Comparison of ENCODE assay signal across 1 cellular context in genomic region chrX:77930581-77930980, GRCh38.
TF ChIP-seq lines count a peak whose summit lies in the region.

No MANE protein-coding gene starts in this region.

TF ChIP-seq in K562, 482 proteins besides CTCF, POLR2A, EP300 and RAD21:
- TF ChIP-seq E2F6 (IDR thresholded peaks at IDR 0.05; ENCODE audit: borderline replicate concordance in 1 of 2, extremely low read depth in 1 of 2, insufficient read depth in 1 of 2, insufficient read length in 1 of 2, low read depth in 1 of 2, low read length in 1 of 2, poor library complexity in 1 of 2, severe bottlenecking in 1 of 2) = no peak
- TF ChIP-seq HMBOX1 (IDR thresholded peaks at IDR 0.05) = peak; percentile 64; the same call in 1 of the 2 replicates
- TF ChIP-seq ZNF408 (CRISPR knock-in tag; IDR thresholded peaks at IDR 0.05; ENCODE audit: low read depth) = no peak
- no peak for TF ChIP-seq CREB1 (IDR thresholded peaks at IDR 0.05)
- no peak for TF ChIP-seq CREB1 (CRISPR knock-in tag; IDR thresholded peaks at IDR 0.05)
- no peak for TF ChIP-seq CREM (IDR thresholded peaks at IDR 0.05; ENCODE audit: low read depth)
- TF ChIP-seq IRF1 (CRISPR knock-in tag; IDR thresholded peaks at IDR 0.05; ENCODE audit: borderline replicate concordance) = no peak
